8 cellular contexts compared by ENCODE assay signal in the genomic region with DNA sequence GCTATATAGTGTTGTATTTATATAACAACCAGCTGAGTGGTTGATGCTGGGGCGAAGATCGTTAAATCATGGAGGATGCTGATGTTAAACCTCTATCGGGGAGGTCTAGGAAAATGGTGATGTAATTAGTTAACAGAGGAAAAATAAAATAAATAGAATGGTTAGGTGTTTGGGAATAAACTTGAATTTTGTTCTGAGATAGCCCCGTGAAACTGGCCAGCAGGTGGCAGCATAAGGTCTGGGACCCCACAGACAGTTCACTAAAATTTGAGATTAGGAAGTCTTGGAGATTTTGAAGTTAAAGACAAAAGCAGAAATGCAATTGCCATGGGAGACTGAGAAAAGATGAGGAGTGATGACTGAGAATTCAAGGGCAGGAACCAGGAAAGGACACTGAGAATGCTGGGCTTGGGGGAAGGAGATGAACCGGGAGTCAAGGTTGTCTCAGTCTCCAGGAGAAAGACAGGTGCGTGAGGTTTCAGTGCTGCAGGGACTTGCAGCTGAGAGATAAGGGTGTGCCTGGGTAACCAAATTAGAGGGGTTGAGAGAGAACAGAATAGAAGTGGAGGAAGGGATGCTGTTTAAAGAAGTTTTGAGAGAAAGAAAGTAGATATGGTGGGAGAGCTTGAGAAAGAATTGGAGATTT.
DNase-seq lines count a peak whose midpoint lies in the region; ATAC-seq and TF ChIP-seq lines count a peak whose summit lies in the region.
"Not testable (repeated sequence)": the region's sequence is repeated elsewhere in the genome, so short reads cannot be mapped to it uniquely, and the experiment has no call there.

No MANE protein-coding gene starts in this region.

- H3K9me3 Mint-ChIP-seq in CD8-positive, alpha-beta memory T cell; activated naive CD8-positive, alpha-beta T cell treated with anti-CD3 and anti-CD28 coated beads for 36 hours: not testable (repeated sequence)

- H3K27me3 Mint-ChIP-seq in CD8-positive, alpha-beta memory T cell = peaks cover 12 to 32% of the 10 kb centered on the region in 2 donors
- H3K27me3 Mint-ChIP-seq in activated naive CD8-positive, alpha-beta T cell treated with anti-CD3 and anti-CD28 coated beads for 36 hours = peaks cover 46% of the 10 kb centered on the region

- not testable (repeated sequence) for H3K9me3 ChIP-seq in CD8-positive, alpha-beta memory T cell (ENCODE audit: low read length)

- H3K4me1 Mint-ChIP-seq in CD8-positive, alpha-beta memory T cell; activated naive CD8-positive, alpha-beta T cell treated with anti-CD3 and anti-CD28 coated beads for 36 hours: not testable (repeated sequence)

- DNase-seq in CD8-positive, alpha-beta memory T cell = peak in 4 of 5 donors; percentile 0 to 43 (median 2)
- DNase-seq in NCI-H1436 (lab: John Stamatoyannopoulos, UW) (peak; percentile 2), T-helper 9 cell (peak; percentile 45), fibroblast of the aortic adventitia (ENCODE audit: low read depth) (peak; percentile 28), myocyte (ENCODE audit: low read depth) (peak; percentile 27)
- peak; percentile 7 for DNase-seq in activated naive CD8-positive, alpha-beta T cell treated with anti-CD3 and anti-CD28 coated beads for 36 hours
- peak; percentile 65 for DNase-seq in stimulated activated CD8-positive, alpha-beta memory T cell treated with anti-CD3 and anti-CD28 coated beads, Interleukin-4, amount 100 ng/mL, for 48 hours

- CTCF ChIA-PET in CD8-positive, alpha-beta memory T cell (lab: Charles Lee) = not testable (repeated sequence)

- not testable (repeated sequence) for H3K4me3 Mint-ChIP-seq in CD8-positive, alpha-beta memory T cell; activated naive CD8-positive, alpha-beta T cell treated with anti-CD3 and anti-CD28 coated beads for 36 hours

- not testable (repeated sequence) for H3K27ac ChIP-seq in CD8-positive, alpha-beta memory T cell (ENCODE audit: low read depth, low read length)

- POLR2A ChIA-PET in CD8-positive, alpha-beta memory T cell (lab: Charles Lee) = not testable (repeated sequence)

- H3K27me3 ChIP-seq in CD8-positive, alpha-beta memory T cell (ENCODE audit: insufficient read depth, low read length, poor library complexity, severe bottlenecking) = not testable (repeated sequence)

- not testable (repeated sequence) for H3K4me3 ChIP-seq in CD8-positive, alpha-beta memory T cell (ENCODE audit: low read length); fibroblast of the aortic adventitia (ENCODE audit: low read depth, low read length)

- ATAC-seq in GM21717 (IDR thresholded peaks at IDR 0.05; ENCODE audit: unreplicated experiment) = peak; percentile 61

- not testable (repeated sequence) for H3K36me3 Mint-ChIP-seq in CD8-positive, alpha-beta memory T cell; activated naive CD8-positive, alpha-beta T cell treated with anti-CD3 and anti-CD28 coated beads for 36 hours

- TF ChIP-seq CTCF in fibroblast of the aortic adventitia (IDR thresholded peaks at IDR 0.05; ENCODE audit: insufficient read depth, low read length) = peak; percentile 50

- H3K4me1 ChIP-seq in CD8-positive, alpha-beta memory T cell (ENCODE audit: insufficient read depth, low read length) = not testable (repeated sequence)

- H3K27ac Mint-ChIP-seq in CD8-positive, alpha-beta memory T cell; activated naive CD8-positive, alpha-beta T cell treated with anti-CD3 and anti-CD28 coated beads for 36 hours: not testable (repeated sequence)

- not testable (repeated sequence) for H3K36me3 ChIP-seq in CD8-positive, alpha-beta memory T cell (ENCODE audit: insufficient read depth, low read length)

Comparison
In these comparisons a context has a peak if more than half of its experiments do, and no peak if none do; other contexts are left out.
1. DNase-seq: peak in every context shown above with its lines; median percentile 65 in stimulated activated CD8-positive, alpha-beta memory T cell treated with anti-CD3 and anti-CD28 coated beads, Interleukin-4, amount 100 ng/mL, for 48 hours; 45 in T-helper 9 cell; 28 in fibroblast of the aortic adventitia; 27 in myocyte; 7 in activated naive CD8-positive, alpha-beta T cell treated with anti-CD3 and anti-CD28 coated beads for 36 hours; 2 in CD8-positive, alpha-beta memory T cell; 2 in NCI-H1436.